13 cellular contexts compared by ENCODE assay signal in genomic region chr16:17395849-17396480, GRCh38.
A peak's percentile ranks its signal among the peaks of the same experiment; 100 is the strongest.
DNase-seq lines count a peak whose midpoint lies in the region; ATAC-seq and TF ChIP-seq lines count a peak whose summit lies in the region.
"Had no signal": no experiment of that assay in that cellular context is flagged by ENCODE, and none has a peak within 500 bp of the region (broad histone marks: within the 10 kb centered on the region; RNA-seq: fewer than 3 reads in every experiment).

No MANE protein-coding gene starts in this region.

- POLR2A ChIA-PET in CD4-positive, alpha-beta T cell (lab: Charles Lee): interaction anchor here (1.0 to 4.6 kb wide), 3 partner anchors 26 to 32 kb away, joined by 4 to 51 read pairs (median 10); no protein-coding TSS in a partner anchor
- POLR2A ChIA-PET in T-cell (lab: Charles Lee): interaction anchor here (0.6 to 1.0 kb wide), 3 partner anchors 26 to 139 kb away, joined by 3 to 4 read pairs (median 3); no protein-coding TSS in a partner anchor
- POLR2A ChIA-PET in naive thymus-derived CD8-positive, alpha-beta T cell (lab: Charles Lee): interaction anchor here (3.4 kb wide), 1 partner anchor 26 kb away, joined by 15 read pairs; no protein-coding TSS in a partner anchor

- H3K27me3 ChIP-seq in CD4-positive, alpha-beta T cell (ENCODE audit: control insufficient read depth, insufficient read depth, low read length): no peaks in the 10 kb centered on the region

- H3K4me3 ChIP-seq in fibroblast of pulmonary artery (replicated peaks; ENCODE audit: low read depth, low read length): no peak overlapping the region
- H3K4me3 ChIP-seq: GM23338 had no signal

- peak overlapping the region; percentile 99 for H3K27ac Mint-ChIP-seq in CD4-positive, alpha-beta T cell
- H3K27ac Mint-ChIP-seq in T-cell: peak overlapping the region; percentile 74 to 98
- H3K27ac Mint-ChIP-seq in naive thymus-derived CD8-positive, alpha-beta T cell: peak overlapping the region in 8 of 10 donors; percentile 37 to 95 (median 58)
- H3K27ac Mint-ChIP-seq: activated CD4-positive, alpha-beta T cell treated with anti-CD3 and anti-CD28 coated beads, Interleukin-2, amount 10 ng/mL, durations not matched to agents 24 days and 14 days; activated naive CD4-positive, alpha-beta T cell treated with anti-CD3 and anti-CD28 coated beads, Interleukin-2, amount 10 ng/mL, durations not matched to agents 7 days and 5 days; B cell; GM23338; mesothelial cell of epicardium had no signal

- H3K4me1 Mint-ChIP-seq in CD4-positive, alpha-beta T cell (ENCODE audit: low read depth): peaks cover 83% of the 10 kb centered on the region
- peaks cover 64 to 88% (median 75%) of the 10 kb centered on the region in 3 donors for H3K4me1 Mint-ChIP-seq in T-cell
- H3K4me1 Mint-ChIP-seq in naive thymus-derived CD8-positive, alpha-beta T cell: peaks cover 34 to 72% (median 61%) of the 10 kb centered on the region in 4 donors

- peaks cover 3% of the 10 kb centered on the region for H3K36me3 Mint-ChIP-seq in CD4-positive, alpha-beta T cell (ENCODE audit: low read depth)
- H3K36me3 Mint-ChIP-seq in T-cell: peaks cover 18% of the 10 kb centered on the region
- H3K36me3 Mint-ChIP-seq in naive thymus-derived CD8-positive, alpha-beta T cell: peaks cover 0 to 4% (median 4%) of the 10 kb centered on the region in 3 donors
- H3K36me3 Mint-ChIP-seq: mesothelial cell of epicardium had no signal

- peak overlapping the region; percentile 59 for H3K27ac ChIP-seq in CD4-positive, alpha-beta T cell (ENCODE audit: low read depth, low read length)

- no peaks in the 10 kb centered on the region for H3K27me3 Mint-ChIP-seq in CD4-positive, alpha-beta T cell
- H3K27me3 Mint-ChIP-seq in T-cell: no peaks in the 10 kb centered on the region
- H3K27me3 Mint-ChIP-seq in naive thymus-derived CD8-positive, alpha-beta T cell: no peaks in the 10 kb centered on the region
- H3K27me3 Mint-ChIP-seq: activated CD4-positive, alpha-beta T cell treated with anti-CD3 and anti-CD28 coated beads, Interleukin-2, amount 10 ng/mL, durations not matched to agents 24 days and 14 days; activated naive CD4-positive, alpha-beta T cell treated with anti-CD3 and anti-CD28 coated beads, Interleukin-2, amount 10 ng/mL, durations not matched to agents 7 days and 5 days; B cell had no signal

- DNase-seq in CD4-positive, alpha-beta T cell: no peak
- no peak for DNase-seq in T-cell
- peak; percentile 21 for DNase-seq in fibroblast of pulmonary artery (ENCODE audit: low read depth)
- no peak for DNase-seq in naive thymus-derived CD8-positive, alpha-beta T cell
- DNase-seq in cerebellar cortex (ENCODE audit: low spot score): no peak
- no peak for DNase-seq in stimulated activated CD4-positive, alpha-beta T cell treated with anti-CD3 and anti-CD28 coated beads, Interleukin-4, amount 100 ng/mL, for 4 hours
- no peak for DNase-seq in T-helper 9 cell
- DNase-seq: activated CD4-positive, alpha-beta T cell treated with anti-CD3 and anti-CD28 coated beads, Interleukin-2, amount 10 ng/mL, durations not matched to agents 24 days and 14 days; activated naive CD4-positive, alpha-beta T cell treated with anti-CD3 and anti-CD28 coated beads, Interleukin-2, amount 10 ng/mL, durations not matched to agents 7 days and 5 days had no signal

- no peaks in the 10 kb centered on the region for H3K9me3 Mint-ChIP-seq in CD4-positive, alpha-beta T cell
- peaks cover 0 to 3% (median 2%) of the 10 kb centered on the region in 3 donors for H3K9me3 Mint-ChIP-seq in T-cell
- H3K9me3 Mint-ChIP-seq in naive thymus-derived CD8-positive, alpha-beta T cell: peaks cover 0 to 17% (median 0%) of the 10 kb centered on the region in 9 donors
- H3K9me3 Mint-ChIP-seq: activated CD4-positive, alpha-beta T cell treated with anti-CD3 and anti-CD28 coated beads, Interleukin-2, amount 10 ng/mL, durations not matched to agents 24 days and 14 days; GM23338; mesothelial cell of epicardium had no signal

- intact Hi-C loops in CD4-positive, alpha-beta T cell (cut with DNase I, micrococcal nuclease): loop anchor here in 1 of 2 experiments (5.0 kb wide), 1 partner anchor 34 kb away; no protein-coding TSS in a partner anchor

- no peak overlapping the region for H3K4me3 Mint-ChIP-seq in CD4-positive, alpha-beta T cell
- H3K4me3 Mint-ChIP-seq in T-cell: no peak overlapping the region
- H3K4me3 Mint-ChIP-seq in naive thymus-derived CD8-positive, alpha-beta T cell: no peak overlapping the region
- H3K4me3 Mint-ChIP-seq: activated CD4-positive, alpha-beta T cell treated with anti-CD3 and anti-CD28 coated beads, Interleukin-2, amount 10 ng/mL, durations not matched to agents 24 days and 14 days; activated naive CD4-positive, alpha-beta T cell treated with anti-CD3 and anti-CD28 coated beads, Interleukin-2, amount 10 ng/mL, durations not matched to agents 7 days and 5 days; B cell; GM23338; mesothelial cell of epicardium had no signal

- no peak for ATAC-seq in CD4-positive, alpha-beta T cell (ENCODE audit: poor library complexity)
- ATAC-seq in T-cell (replicated peaks in 1 of 4): no peak
- ATAC-seq in naive thymus-derived CD8-positive, alpha-beta T cell: no peak
- ATAC-seq in HG02852 (IDR thresholded peaks at IDR 0.05; ENCODE audit: unreplicated experiment): no peak
- ATAC-seq: GM23338 had no signal

- CTCF ChIA-PET in CD4-positive, alpha-beta T cell (lab: Charles Lee): no interaction called here
- CTCF ChIA-PET in T-cell (lab: Charles Lee): interaction anchor here in 1 of 2 donors (0.6 to 2.3 kb wide), 2 partner anchors 26 to 32 kb away, joined by 3 to 11 read pairs; no protein-coding TSS in a partner anchor

- TF ChIP-seq CTCF in CD4-positive, alpha-beta T cell (IDR thresholded peaks at IDR 0.05): no peak
- no peak for TF ChIP-seq CTCF in fibroblast of pulmonary artery (IDR thresholded peaks at IDR 0.05; ENCODE audit: low read length, missing control alignments)

- H3K9me3 ChIP-seq in CD4-positive, alpha-beta T cell (ENCODE audit: control insufficient read depth, low read length): no peaks in the 10 kb centered on the region
